ENCODE assay signal across 14 cellular contexts in genomic region chr20:39358052-39358451, GRCh38.
DNase-seq lines count a peak whose midpoint lies in the region; ATAC-seq and TF ChIP-seq lines count a peak whose summit lies in the region.
"Had no signal": no experiment of that assay in that cellular context is flagged by ENCODE, and none has a peak within 500 bp of the region (broad histone marks: within the 10 kb centered on the region; RNA-seq: fewer than 3 reads in every experiment).

No MANE protein-coding gene starts in this region.

- in situ Hi-C loops in ACHN (cut with HindIII; ENCODE audit: low pct_ligation_motif_present, low pct_unique_long_range_greater_than_20kb, low sequenced_read_pairs) = no loop called here

- peak overlapping the region in 3 of 11 experiments; percentile 12 to 90 (median 80); a peak in 3 of 22 replicates for H3K9ac ChIP-seq in BLaER1 treated with 17β-estradiol and CSF1 and Interleukin-3, amounts not matched to agents 10 nM and 100 nM
- H3K9ac ChIP-seq in KMS-11 = peak overlapping the region; percentile 40; the same call in 1 of the 2 replicates
- H3K9ac ChIP-seq: SK-N-SH had no signal

- no peaks in the 10 kb centered on the region for H3K27me3 ChIP-seq in BLaER1 treated with 17β-estradiol and CSF1 and Interleukin-3, amounts not matched to agents 10 nM and 100 nM
- no peaks in the 10 kb centered on the region for H3K27me3 ChIP-seq in KMS-11 (ENCODE audit: insufficient read depth, low read depth)
- H3K27me3 ChIP-seq in hepatocyte = no peaks in the 10 kb centered on the region
- H3K27me3 ChIP-seq in CD8-positive, alpha-beta T cell (ENCODE audit: insufficient read depth, low read length) = no peaks in the 10 kb centered on the region
- no peaks in the 10 kb centered on the region for H3K27me3 ChIP-seq in esophagus squamous epithelium
- H3K27me3 ChIP-seq: cardiac muscle cell had no signal

- no peak for TF ChIP-seq CTCF in KMS-11 (conservative IDR thresholded peaks at IDR 0.05; ENCODE audit: low read depth, low read length)
- no peak for TF ChIP-seq CTCF in hepatocyte (IDR thresholded peaks at IDR 0.05; ENCODE audit: poor library complexity)
- TF ChIP-seq CTCF in CD8-positive, alpha-beta T cell (IDR thresholded peaks at IDR 0.05) = no peak
- TF ChIP-seq CTCF in esophagus squamous epithelium (IDR thresholded peaks at IDR 0.05) = no peak

- peak; percentile 10 for DNase-seq in hepatocyte (ENCODE audit: low spot score)
- DNase-seq in ACHN = no peak
- no peak for DNase-seq in CD8-positive, alpha-beta T cell
- DNase-seq in esophagus squamous epithelium (lab: John Stamatoyannopoulos, UW) = no peak
- DNase-seq: activated effector memory CD4-positive, alpha-beta T cell treated with anti-CD3 and anti-CD28 coated beads, Interleukin-2, amount 50 U/mL, for 16 hours; naive thymus-derived CD8-positive, alpha-beta T cell had no signal

- no peak for TF ChIP-seq POLR2A in esophagus squamous epithelium (IDR thresholded peaks at IDR 0.05)

- peaks cover 0 to 64% (median 9%) of the 10 kb centered on the region in 10 experiments; a peak in 11 of 20 replicates for H3K4me1 ChIP-seq in BLaER1 treated with 17β-estradiol and CSF1 and Interleukin-3, amounts not matched to agents 10 nM and 100 nM
- H3K4me1 ChIP-seq in KMS-11 (ENCODE audit: low read depth, poor library complexity, severe bottlenecking) = peaks cover 80% of the 10 kb centered on the region
- peaks cover 4% of the 10 kb centered on the region for H3K4me1 ChIP-seq in hepatocyte (ENCODE audit: insufficient read depth)
- no peaks in the 10 kb centered on the region for H3K4me1 ChIP-seq in CD8-positive, alpha-beta T cell (ENCODE audit: insufficient read depth, low read length)
- no peaks in the 10 kb centered on the region for H3K4me1 ChIP-seq in esophagus squamous epithelium

- H3K4me2 ChIP-seq in BLaER1 treated with 17β-estradiol and CSF1 and Interleukin-3, amounts not matched to agents 10 nM and 100 nM = peak overlapping the region in 6 of 11 experiments; percentile 0 to 74 (median 18); a peak in 9 of 22 replicates
- H3K4me2 ChIP-seq in KMS-11 (peak overlapping the region; percentile 89), hepatocyte (no peak overlapping the region)
- H3K4me2 ChIP-seq: SK-N-SH had no signal

- intact Hi-C loops in CD8-positive, alpha-beta T cell (cut with DNase I, micrococcal nuclease) = no loop called here
- intact Hi-C loops in esophagus squamous epithelium (cut with DNase I) = no loop called here

- H3K9me2 ChIP-seq in hepatocyte (replicated peaks; ENCODE audit: insufficient read depth) = no peaks in the 10 kb centered on the region
- H3K9me2 ChIP-seq: SK-N-SH had no signal

- peak overlapping the region; percentile 66 for H2AFZ ChIP-seq in KMS-11 (ENCODE audit: low read depth)
- no peak overlapping the region for H2AFZ ChIP-seq in hepatocyte

- POLR2A ChIA-PET in CD8-positive, alpha-beta T cell (lab: Charles Lee) = no interaction called here

- H3K27me3 Mint-ChIP-seq in CD8-positive, alpha-beta T cell (ENCODE audit: low read depth) = no peaks in the 10 kb centered on the region
- H3K27me3 Mint-ChIP-seq: type B pancreatic cell had no signal

- no peak overlapping the region for H3K4me3 ChIP-seq in BLaER1 treated with 17β-estradiol and CSF1 and Interleukin-3, amounts not matched to agents 10 nM and 100 nM
- H3K4me3 ChIP-seq in KMS-11 (IDR thresholded peaks at IDR 0.05; ENCODE audit: insufficient read depth, low read depth, low read length) = no peak overlapping the region
- no peak overlapping the region for H3K4me3 ChIP-seq in hepatocyte
- H3K4me3 ChIP-seq in CD8-positive, alpha-beta T cell (ENCODE audit: low read depth, low read length) = no peak overlapping the region
- H3K4me3 ChIP-seq in esophagus squamous epithelium = no peak overlapping the region
- H3K4me3 ChIP-seq: cardiac muscle cell had no signal

- H3K79me2 ChIP-seq in KMS-11 (ENCODE audit: insufficient read depth, low read depth) (no peaks in the 10 kb centered on the region), hepatocyte (no peaks in the 10 kb centered on the region)

- H3K9me3 Mint-ChIP-seq in CD8-positive, alpha-beta T cell = no peaks in the 10 kb centered on the region
- H3K9me3 Mint-ChIP-seq: type B pancreatic cell, WTC11 had no signal

- peaks cover 0 to 13% (median 0%) of the 10 kb centered on the region in 11 experiments; a peak in 1 of 22 replicates for H3K9me3 ChIP-seq in BLaER1 treated with 17β-estradiol and CSF1 and Interleukin-3, amounts not matched to agents 10 nM and 100 nM (replicated peaks in 1 of 11)
- no peaks in the 10 kb centered on the region for H3K9me3 ChIP-seq in hepatocyte (ENCODE audit: low read depth)
- no peaks in the 10 kb centered on the region for H3K9me3 ChIP-seq in CD8-positive, alpha-beta T cell (ENCODE audit: low read length)
- H3K9me3 ChIP-seq in esophagus squamous epithelium = no peaks in the 10 kb centered on the region
- H3K9me3 ChIP-seq: SK-N-SH had no signal

- 80% methylated on average over 1 of the region's 1 CpG for WGBS in hepatocyte (ENCODE audit: low lambda C conversion rate, missing lambda C conversion rate)
- WGBS in esophagus squamous epithelium, 2 donors = 63 to 67% methylated on average over 1 of the region's 1 CpG

- H3K27ac Mint-ChIP-seq in CD8-positive, alpha-beta T cell = no peak overlapping the region
- H3K27ac Mint-ChIP-seq: naive thymus-derived CD8-positive, alpha-beta T cell; type B pancreatic cell; WTC11 had no signal

- H3K4me1 Mint-ChIP-seq in CD8-positive, alpha-beta T cell (ENCODE audit: low read depth) = no peaks in the 10 kb centered on the region
- H3K4me1 Mint-ChIP-seq: naive thymus-derived CD8-positive, alpha-beta T cell had no signal

- H4K20me1 ChIP-seq in BLaER1 treated with 17β-estradiol and CSF1 and Interleukin-3, amounts not matched to agents 10 nM and 100 nM = no peaks in the 10 kb centered on the region
- H4K20me1 ChIP-seq in KMS-11 (ENCODE audit: insufficient read depth) (no peaks in the 10 kb centered on the region), hepatocyte (ENCODE audit: insufficient read depth, poor library complexity, severe bottlenecking) (no peaks in the 10 kb centered on the region)

- CTCF ChIA-PET in CD8-positive, alpha-beta T cell (lab: Charles Lee) = no interaction called here

- H3K36me3 Mint-ChIP-seq in CD8-positive, alpha-beta T cell = no peaks in the 10 kb centered on the region
- H3K36me3 Mint-ChIP-seq: naive thymus-derived CD8-positive, alpha-beta T cell; type B pancreatic cell; WTC11 had no signal

- no peak overlapping the region for H3K4me3 Mint-ChIP-seq in CD8-positive, alpha-beta T cell
- H3K4me3 Mint-ChIP-seq: naive thymus-derived CD8-positive, alpha-beta T cell; type B pancreatic cell; WTC11 had no signal

- H3K36me3 ChIP-seq in BLaER1 treated with 17β-estradiol and CSF1 and Interleukin-3, amounts not matched to agents 10 nM and 100 nM = no peaks in the 10 kb centered on the region
- H3K36me3 ChIP-seq in KMS-11 (ENCODE audit: insufficient read depth) (no peaks in the 10 kb centered on the region), hepatocyte (replicated peaks; ENCODE audit: insufficient read depth, low read depth) (no peaks in the 10 kb centered on the region), esophagus squamous epithelium (no peaks in the 10 kb centered on the region)
- H3K36me3 ChIP-seq in CD8-positive, alpha-beta T cell (ENCODE audit: insufficient read depth, low read length) = no peaks in the 10 kb centered on the region
- H3K36me3 ChIP-seq: cardiac muscle cell had no signal

- ATAC-seq in GM19351 (IDR thresholded peaks at IDR 0.05; ENCODE audit: unreplicated experiment) (peak; percentile 62), GM21529 (IDR thresholded peaks at IDR 0.05; ENCODE audit: unreplicated experiment) (no peak)
- no peak for ATAC-seq in CD8-positive, alpha-beta T cell
- ATAC-seq: naive thymus-derived CD8-positive, alpha-beta T cell; WTC11 had no signal

- H3K27ac ChIP-seq in BLaER1 treated with 17β-estradiol and CSF1 and Interleukin-3, amounts not matched to agents 10 nM and 100 nM = peak overlapping the region in 3 of 11 experiments; percentile 62 to 99 (median 96); a peak in 6 of 22 replicates
- H3K27ac ChIP-seq in KMS-11 = peak overlapping the region; percentile 91
- peak overlapping the region; percentile 29 for H3K27ac ChIP-seq in hepatocyte
- H3K27ac ChIP-seq in CD8-positive, alpha-beta T cell (ENCODE audit: low read depth, low read length) = no peak overlapping the region
- no peak overlapping the region for H3K27ac ChIP-seq in esophagus squamous epithelium
- H3K27ac ChIP-seq: cardiac muscle cell had no signal

Comparison
In these comparisons a context has a peak if more than half of its experiments do, and no peak if none do; other contexts are left out.
1. H3K27ac ChIP-seq: peak in KMS-11 (single experiment) and hepatocyte (single experiment); none in CD8-positive, alpha-beta T cell (single experiment) and esophagus squamous epithelium (0 of 4).